Comparison of ENCODE assay signal across 1 cellular context in the genomic region with DNA sequence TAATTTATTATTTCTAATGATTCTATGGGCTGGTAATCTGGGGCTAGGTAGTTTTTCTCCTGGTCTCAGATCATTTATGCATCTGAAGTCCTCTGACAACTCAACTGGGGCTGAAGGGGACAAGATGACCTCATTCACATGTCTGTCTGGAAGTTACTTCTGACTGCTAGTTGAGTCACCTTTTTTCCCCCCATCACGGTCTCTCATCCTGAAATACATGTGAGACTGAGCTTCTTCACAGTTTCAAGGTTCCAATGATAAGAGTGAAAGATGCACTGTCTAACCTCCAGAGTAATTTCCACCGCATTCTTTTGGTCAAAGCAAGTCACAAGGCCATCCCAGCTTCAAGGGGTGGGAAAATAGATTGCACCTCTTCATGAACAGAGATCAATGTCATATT.
TF ChIP-seq lines count a peak whose summit lies in the region.

No MANE protein-coding gene starts in this region.

TF ChIP-seq in HCT116, 20 proteins besides CTCF, POLR2A, EP300 and RAD21 (continued from another document):
- TF ChIP-seq EZH2phosphoT487 (IDR thresholded peaks at IDR 0.05; ENCODE audit: borderline replicate concordance) (no peak), EZH2 (IDR thresholded peaks at IDR 0.05) (no peak), CEBPB (IDR thresholded peaks at IDR 0.05; ENCODE audit: low read depth) (no peak)
- TF ChIP-seq, protein P1, sequence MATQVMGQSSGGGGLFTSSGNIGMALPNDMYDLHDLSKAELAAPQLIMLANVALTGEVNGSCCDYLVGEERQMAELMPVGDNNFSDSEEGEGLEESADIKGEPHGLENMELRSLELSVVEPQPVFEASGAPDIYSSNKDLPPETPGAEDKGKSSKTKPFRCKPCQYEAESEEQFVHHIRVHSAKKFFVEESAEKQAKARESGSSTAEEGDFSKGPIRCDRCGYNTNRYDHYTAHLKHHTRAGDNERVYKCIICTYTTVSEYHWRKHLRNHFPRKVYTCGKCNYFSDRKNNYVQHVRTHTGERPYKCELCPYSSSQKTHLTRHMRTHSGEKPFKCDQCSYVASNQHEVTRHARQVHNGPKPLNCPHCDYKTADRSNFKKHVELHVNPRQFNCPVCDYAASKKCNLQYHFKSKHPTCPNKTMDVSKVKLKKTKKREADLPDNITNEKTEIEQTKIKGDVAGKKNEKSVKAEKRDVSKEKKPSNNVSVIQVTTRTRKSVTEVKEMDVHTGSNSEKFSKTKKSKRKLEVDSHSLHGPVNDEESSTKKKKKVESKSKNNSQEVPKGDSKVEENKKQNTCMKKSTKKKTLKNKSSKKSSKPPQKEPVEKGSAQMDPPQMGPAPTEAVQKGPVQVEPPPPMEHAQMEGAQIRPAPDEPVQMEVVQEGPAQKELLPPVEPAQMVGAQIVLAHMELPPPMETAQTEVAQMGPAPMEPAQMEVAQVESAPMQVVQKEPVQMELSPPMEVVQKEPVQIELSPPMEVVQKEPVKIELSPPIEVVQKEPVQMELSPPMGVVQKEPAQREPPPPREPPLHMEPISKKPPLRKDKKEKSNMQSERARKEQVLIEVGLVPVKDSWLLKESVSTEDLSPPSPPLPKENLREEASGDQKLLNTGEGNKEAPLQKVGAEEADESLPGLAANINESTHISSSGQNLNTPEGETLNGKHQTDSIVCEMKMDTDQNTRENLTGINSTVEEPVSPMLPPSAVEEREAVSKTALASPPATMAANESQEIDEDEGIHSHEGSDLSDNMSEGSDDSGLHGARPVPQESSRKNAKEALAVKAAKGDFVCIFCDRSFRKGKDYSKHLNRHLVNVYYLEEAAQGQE (IDR thresholded peaks at IDR 0.05; ENCODE audit: low read depth) = no peak
- TF ChIP-seq, protein P2, sequence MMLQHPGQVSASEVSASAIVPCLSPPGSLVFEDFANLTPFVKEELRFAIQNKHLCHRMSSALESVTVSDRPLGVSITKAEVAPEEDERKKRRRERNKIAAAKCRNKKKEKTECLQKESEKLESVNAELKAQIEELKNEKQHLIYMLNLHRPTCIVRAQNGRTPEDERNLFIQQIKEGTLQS (IDR thresholded peaks at IDR 0.05) = no peak
- TF ChIP-seq, protein P3, sequence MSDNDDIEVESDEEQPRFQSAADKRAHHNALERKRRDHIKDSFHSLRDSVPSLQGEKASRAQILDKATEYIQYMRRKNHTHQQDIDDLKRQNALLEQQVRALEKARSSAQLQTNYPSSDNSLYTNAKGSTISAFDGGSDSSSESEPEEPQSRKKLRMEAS (IDR thresholded peaks at IDR 0.05) = no peak
